ENCODE assay signal across 1 cellular context in genomic region chr11:68835749-68836148, GRCh38.
TF ChIP-seq lines count a peak whose summit lies in the region.

No MANE protein-coding gene starts in this region.

TF ChIP-seq in GM23338, 12 proteins besides CTCF, POLR2A, EP300 and RAD21 (continued from another document):
- TF ChIP-seq REST (IDR thresholded peaks at IDR 0.05; ENCODE audit: unreplicated experiment) = no peak
- TF ChIP-seq ZNF331 (CRISPR knock-in tag; IDR thresholded peaks at IDR 0.05; ENCODE audit: low read depth) = no peak
- no peak for TF ChIP-seq NANOG (IDR thresholded peaks at IDR 0.05; ENCODE audit: borderline replicate concordance)
- TF ChIP-seq STAT1 (IDR thresholded peaks at IDR 0.05; ENCODE audit: unreplicated experiment) = no peak
- TF ChIP-seq ZNF114 (CRISPR knock-in tag; IDR thresholded peaks at IDR 0.05) = no peak
- TF ChIP-seq CREB1 (CRISPR knock-in tag; IDR thresholded peaks at IDR 0.05; ENCODE audit: low read depth) = no peak
- TF ChIP-seq EZH2phosphoT487 (IDR thresholded peaks at IDR 0.05; ENCODE audit: unreplicated experiment) = no peak
- no peak for TF ChIP-seq EZH2 (IDR thresholded peaks at IDR 0.05; ENCODE audit: low read depth, unreplicated experiment)
- TF ChIP-seq ZNF462 (CRISPR knock-in tag; IDR thresholded peaks at IDR 0.05) = no peak
- no peak for TF ChIP-seq JUNB (IDR thresholded peaks at IDR 0.05; ENCODE audit: unreplicated experiment)
- TF ChIP-seq ETS1 (IDR thresholded peaks at IDR 0.05) = no peak
